In the genomic region with DNA sequence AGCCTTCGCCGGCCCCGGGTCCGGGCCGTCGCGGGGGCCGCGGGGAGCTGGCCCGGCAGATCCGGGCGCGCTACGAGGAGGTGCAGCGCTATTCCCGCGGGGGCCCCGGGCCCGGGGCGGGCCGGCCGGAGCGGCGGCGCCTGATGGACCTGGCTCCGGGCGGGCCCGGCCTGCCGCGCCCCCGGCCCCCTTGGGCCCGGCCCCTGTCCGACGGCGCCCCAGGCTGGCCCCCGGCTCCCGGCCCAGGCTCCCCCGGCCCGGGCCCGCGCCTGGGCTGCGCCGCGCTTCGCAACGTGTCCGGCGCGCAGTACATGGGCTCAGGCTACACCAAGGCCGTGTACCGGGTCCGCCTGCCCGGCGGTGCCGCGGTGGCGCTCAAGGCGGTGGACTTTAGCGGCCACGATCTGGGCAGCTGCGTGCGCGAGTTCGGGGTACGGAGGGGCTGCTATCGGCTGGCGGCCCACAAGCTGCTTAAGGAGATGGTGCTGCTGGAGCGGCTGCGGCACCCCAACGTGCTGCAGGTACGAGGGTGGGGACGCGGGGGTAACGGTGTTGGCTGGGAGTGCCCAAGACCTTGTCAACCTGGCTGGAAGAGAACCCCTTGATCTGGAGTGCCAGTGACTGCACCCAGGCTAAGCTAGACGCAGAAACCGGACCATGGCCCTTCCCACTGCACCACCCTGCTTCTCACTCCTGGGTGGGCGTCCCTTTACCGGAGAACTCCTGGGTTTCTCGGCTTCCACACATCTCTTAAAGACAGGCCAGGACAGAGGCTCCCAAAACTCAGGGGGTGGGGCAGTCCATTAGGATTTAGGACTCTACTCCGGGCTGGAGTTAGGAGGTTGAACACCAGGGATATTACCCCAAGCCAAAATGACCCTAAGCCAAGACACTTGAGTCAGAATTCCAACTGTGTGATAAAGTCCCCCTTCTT, we compare ENCODE assay signal across 8 cellular contexts. TPM values are rescaled to one million over a fixed set of nuclear protein-coding genes. Genes with fewer than 3 reads are reported as not detected.
A peak's percentile ranks its signal among the peaks of the same experiment; 100 is the strongest.
DNase-seq lines count a peak whose midpoint lies in the region; ATAC-seq and TF ChIP-seq lines count a peak whose summit lies in the region.

No MANE protein-coding gene starts in this region.

- POLR2A ChIA-PET in PC-3 (lab: Charles Lee; ENCODE audit: unreplicated experiment) = no interaction called here

- H3K4me3 Mint-ChIP-seq in nephron = peak overlapping the region; percentile 88 to 99 (median 97)

- TF ChIP-seq CTCF in PC-3 (conservative IDR thresholded peaks at IDR 0.05; ENCODE audit: low read depth, low read length) = no peak
- TF ChIP-seq CTCF in nephron (IDR thresholded peaks at IDR 0.05; ENCODE audit: unreplicated experiment in 3 of 3) = no peak

- H3K4me1 Mint-ChIP-seq in nephron = peaks cover 62% of the 10 kb centered on the region

- DNase-seq in NCI-H146 (lab: John Stamatoyannopoulos, UW) = peak; percentile 32
- no peak for DNase-seq in NCI-H146 treated with DMSO at 0.1 percent for 48 hours (lab: John Stamatoyannopoulos, UW; ENCODE audit: unreplicated experiment)
- DNase-seq in PC-3 = no peak
- peak; percentile 55 to 66 for DNase-seq in erythroblast (lab: John Stamatoyannopoulos, UW)
- DNase-seq in stimulated activated CD4-positive, alpha-beta T cell treated with anti-CD3 and anti-CD28 coated beads, Interleukin-1b, Interleukin-23, amount 100 ng/mL, for 48 hours = no peak
- no peak for DNase-seq in NCI-H446 (lab: John Stamatoyannopoulos, UW)
- DNase-seq in activated CD4-positive, alpha-beta T cell treated with anti-CD3 and anti-CD28 coated beads for 4 hours = no peak

- H3K36me3 Mint-ChIP-seq in nephron (ENCODE audit: low read depth) = peaks cover 26% of the 10 kb centered on the region

- H2AFZ ChIP-seq in PC-3 (ENCODE audit: low read length) = peak overlapping the region; percentile 57; the same call in 1 of the 2 replicates

- no peak for TF ChIP-seq POLR2A in erythroblast (IDR thresholded peaks at IDR 0.05; ENCODE audit: low read length)

- H3K9me3 ChIP-seq in PC-3 (ENCODE audit: low read length) = no peaks in the 10 kb centered on the region

- peaks cover 6% of the 10 kb centered on the region; the same call in 1 of the 2 replicates for H3K4me1 ChIP-seq in PC-3 (ENCODE audit: insufficient read depth, low read length)

- no peaks in the 10 kb centered on the region for H3K36me3 ChIP-seq in PC-3 (ENCODE audit: low read depth, low read length)

- CTCF ChIA-PET in PC-3 (lab: Charles Lee) = no interaction called here

- peak; percentile 29 for ATAC-seq in PC-3

- H3K4me2 ChIP-seq in PC-3 (ENCODE audit: low read length) = peak overlapping the region; percentile 76

- no peak overlapping the region for H3K9ac ChIP-seq in PC-3 (ENCODE audit: low read length)

- no peaks in the 10 kb centered on the region for H3K79me2 ChIP-seq in PC-3 (ENCODE audit: low read length)

- peak overlapping the region; percentile 55 for H3K4me3 ChIP-seq in PC-3 (ENCODE audit: low read length)

- no peaks in the 10 kb centered on the region for H3K27me3 Mint-ChIP-seq in nephron (ENCODE audit: low read depth)

- BruUV-seq in PC-3 (replicated peaks; lab: Mats Ljungman, UMichigan) = no TSS peak

- intact Hi-C loops in PC-3 (cut with micrococcal nuclease) = no loop called here

- no peaks in the 10 kb centered on the region for H3K9me3 Mint-ChIP-seq in nephron

- peak overlapping the region; percentile 93 to 99 (median 97) for H3K27ac Mint-ChIP-seq in nephron

- H3K27ac ChIP-seq in PC-3 (ENCODE audit: low read length) = no peak overlapping the region

- H3F3A ChIP-seq in PC-3 (ENCODE audit: low read length, unreplicated experiment) = no peaks in the 10 kb centered on the region

- H3K27me3 ChIP-seq in PC-3 (ENCODE audit: low read length) = peaks cover 29% of the 10 kb centered on the region

- H4K20me1 ChIP-seq in PC-3 (ENCODE audit: low read length) = no peaks in the 10 kb centered on the region

- H3K9me2 ChIP-seq in PC-3 (replicated peaks; ENCODE audit: low read length) = no peaks in the 10 kb centered on the region

RNA-seq across cellular contexts. Expression of gene PKDCC, which starts 0.8 kb away (rescaled TPM):
- 1.9 and 2.1 TPM in 2 replicates for total RNA-seq in PC-3 (2014; rRNA removed)

Comparison
In these comparisons a context has a peak if more than half of its experiments do, and no peak if none do; other contexts are left out.
1. DNase-seq: peak in NCI-H146 (single experiment) and erythroblast (2 of 2); none in NCI-H146 treated with DMSO at 0.1 percent for 48 hours (single experiment), PC-3 (single experiment), stimulated activated CD4-positive, alpha-beta T cell treated with anti-CD3 and anti-CD28 coated beads, Interleukin-1b, Interleukin-23, amount 100 ng/mL, for 48 hours (single experiment), NCI-H446 (0 of 2) and activated CD4-positive, alpha-beta T cell treated with anti-CD3 and anti-CD28 coated beads for 4 hours (0 of 2).